In the genomic region with DNA sequence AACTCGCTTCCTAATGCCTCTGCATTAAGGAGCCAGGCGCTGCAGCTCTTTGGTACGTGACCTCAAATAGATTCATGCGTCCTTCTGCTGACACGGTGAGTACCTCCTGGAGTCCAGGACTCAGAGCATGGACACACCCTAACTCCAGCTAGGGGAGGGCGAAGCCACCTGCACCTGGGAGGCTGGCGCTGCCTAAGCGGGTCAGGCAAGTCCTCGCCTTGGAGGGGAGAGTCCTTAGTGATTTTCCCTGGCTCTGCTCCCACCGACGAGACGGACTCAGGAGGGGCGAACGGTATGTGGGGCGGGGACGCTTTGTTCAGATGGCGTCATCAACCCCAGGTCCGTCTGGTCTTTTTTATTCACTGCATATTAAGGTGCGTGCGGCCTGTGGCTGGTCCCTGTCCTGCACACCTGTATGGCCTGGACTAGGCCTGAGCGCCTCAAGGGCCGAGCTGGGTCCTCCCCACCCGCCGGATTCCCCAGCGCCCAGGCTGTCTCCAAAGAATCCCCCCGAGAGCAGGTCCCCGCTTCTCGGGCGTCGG, we compare ENCODE assay signal across 11 cellular contexts. TPM values are rescaled to one million over a fixed set of nuclear protein-coding genes. Genes with fewer than 3 reads are reported as not detected.
A peak's percentile ranks its signal among the peaks of the same experiment; 100 is the strongest.
DNase-seq lines count a peak whose midpoint lies in the region; ATAC-seq and TF ChIP-seq lines count a peak whose summit lies in the region.
"Had no signal": no experiment of that assay in that cellular context is flagged by ENCODE, and none has a peak within 500 bp of the region (broad histone marks: within the 10 kb centered on the region; RNA-seq: fewer than 3 reads in every experiment).

No MANE protein-coding gene starts in this region.

- H3K4me3 Mint-ChIP-seq in stimulated activated naive CD8-positive, alpha-beta T cell treated with anti-CD3 and anti-CD28 coated beads, Interleukin-15, amount 100 ng/mL, for 72 hours = no peak overlapping the region

- no peaks in the 10 kb centered on the region for H3K9me3 ChIP-seq in ascending aorta

- in situ Hi-C loops in GM13976 (cut with MboI; ENCODE audit: low sequenced_read_pairs, unreplicated experiment) = no loop called here

- H3K4me1 ChIP-seq in ascending aorta = peaks cover 4 to 14% of the 10 kb centered on the region in 2 donors

- H3K4me3 ChIP-seq in ascending aorta = peak overlapping the region; percentile 61 to 75
- H3K4me3 ChIP-seq: GM12878 had no signal

- DNase-seq in DMS53 (lab: John Stamatoyannopoulos, UW) (peak; percentile 44), DMS53 treated with DMSO at 0.1 percent for 48 hours (lab: John Stamatoyannopoulos, UW; ENCODE audit: unreplicated experiment) (no peak), ascending aorta (ENCODE audit: low spot score in 2 of 2) (no peak), left lobe of liver (ENCODE audit: low spot score) (no peak), GM13976 (ENCODE audit: low spot score) (no peak), SIG-M5 treated with dmso at 0.1 percent for 504 hours (lab: John Stamatoyannopoulos, UW; ENCODE audit: unreplicated experiment) (no peak), HPDE6-E6E7 (ENCODE audit: extremely low spot score) (no peak)
- no peak for DNase-seq in stimulated activated naive CD8-positive, alpha-beta T cell treated with anti-CD3 and anti-CD28 coated beads, Interleukin-15, amount 100 ng/mL, for 72 hours
- DNase-seq: activated CD4-positive, alpha-beta T cell treated with anti-CD3 and anti-CD28 coated beads for 4 hours had no signal

- H3K27ac ChIP-seq in ascending aorta = no peak overlapping the region
- H3K27ac ChIP-seq: 22Rv1 had no signal

- no peaks in the 10 kb centered on the region for H3K27me3 ChIP-seq in ascending aorta

- H3K27ac Mint-ChIP-seq in stimulated activated naive CD8-positive, alpha-beta T cell treated with anti-CD3 and anti-CD28 coated beads, Interleukin-15, amount 100 ng/mL, for 72 hours = no peak overlapping the region

- no peak for TF ChIP-seq CTCF in ascending aorta (IDR thresholded peaks at IDR 0.05)
- TF ChIP-seq CTCF in GM13976 (IDR thresholded peaks at IDR 0.05; ENCODE audit: borderline replicate concordance, control extremely low read depth, extremely low read depth, insufficient read depth, missing control alignments) = no peak

- H3K36me3 ChIP-seq in ascending aorta = no peaks in the 10 kb centered on the region

- H3K9me3 Mint-ChIP-seq in stimulated activated naive CD8-positive, alpha-beta T cell treated with anti-CD3 and anti-CD28 coated beads, Interleukin-15, amount 100 ng/mL, for 72 hours = no peaks in the 10 kb centered on the region

- H3K4me1 Mint-ChIP-seq in stimulated activated naive CD8-positive, alpha-beta T cell treated with anti-CD3 and anti-CD28 coated beads, Interleukin-15, amount 100 ng/mL, for 72 hours = peaks cover 15% of the 10 kb centered on the region

- peak; percentile 23 for ATAC-seq in left lobe of liver
- peak; percentile 35 for ATAC-seq in stimulated activated naive CD8-positive, alpha-beta T cell treated with anti-CD3 and anti-CD28 coated beads, Interleukin-15, amount 100 ng/mL, for 72 hours

- H3K27me3 Mint-ChIP-seq in stimulated activated naive CD8-positive, alpha-beta T cell treated with anti-CD3 and anti-CD28 coated beads, Interleukin-15, amount 100 ng/mL, for 72 hours = peaks cover 89% of the 10 kb centered on the region

- intact Hi-C loops in ascending aorta (cut with DNase I) = loop anchor here (5.0 kb wide), 1 partner anchor 1090 kb away; no protein-coding TSS in a partner anchor

RNA-seq across cellular contexts. Expression of gene NSUN2, which starts 50.3 kb away (rescaled TPM):
- total RNA-seq in ascending aorta = 19.1 TPM
- 26.4 TPM for total RNA-seq in left lobe of liver

RNA-seq across cellular contexts. Expression of gene SRD5A1, which starts 50.7 kb away (rescaled TPM):
- total RNA-seq in ascending aorta (186 TPM), left lobe of liver (35.1 TPM)
